In genomic region chr13:23087884-23088283, GRCh38 we compare ENCODE assay signal across 9 cellular contexts.
A peak's percentile ranks its signal among the peaks of the same experiment; 100 is the strongest.
DNase-seq lines count a peak whose midpoint lies in the region; ATAC-seq, FAIRE-seq and TF ChIP-seq lines count a peak whose summit lies in the region.
"Had no signal": no experiment of that assay in that cellular context is flagged by ENCODE, and none has a peak within 500 bp of the region (broad histone marks: within the 10 kb centered on the region; RNA-seq: fewer than 3 reads in every experiment).

No MANE protein-coding gene starts in this region.

- in situ Hi-C loops in GM23248 (cut with MboI) = no loop called here

- no peak for DNase-seq in D721Med (ENCODE audit: insufficient read length, low spot score)
- peak; percentile 39 for DNase-seq in GM23248
- peak; percentile 16 for DNase-seq in OCI-LY7 (ENCODE audit: low spot score)
- DNase-seq in fibroblast of mammary gland (ENCODE audit: low read depth) = peak; percentile 41
- DNase-seq in amniotic stem cell (lab: John Stamatoyannopoulos, UW) = no peak
- no peak for DNase-seq in NCI-H345 (lab: John Stamatoyannopoulos, UW)
- no peak for DNase-seq in NCI-H2171 treated with DMSO at 0.1 percent for 48 hours (lab: John Stamatoyannopoulos, UW)

- H3K9me2 ChIP-seq in GM23248 (ENCODE audit: insufficient read depth) = no peaks in the 10 kb centered on the region
- H3K9me2 ChIP-seq in OCI-LY7 (ENCODE audit: insufficient read depth, low read length) = no peaks in the 10 kb centered on the region

- CTCF ChIA-PET in OCI-LY7 (lab: Charles Lee; ENCODE audit: unreplicated experiment) = no interaction called here

- peak; percentile 50 for TF ChIP-seq CTCF in D721Med (IDR thresholded peaks at IDR 0.05; ENCODE audit: insufficient read depth, missing control alignments)
- peak; percentile 76 for TF ChIP-seq CTCF in OCI-LY7 (conservative IDR thresholded peaks at IDR 0.05; ENCODE audit: low read length)
- peak; percentile 69 for TF ChIP-seq CTCF in fibroblast of mammary gland (conservative IDR thresholded peaks at IDR 0.05; ENCODE audit: control insufficient read depth, insufficient read depth, low read depth, low read length)

- WGBS in GM23248 (ENCODE audit: low coverage in 1 of 2, low lambda C conversion rate in 2 of 2, missing lambda C conversion rate in 2 of 2), 2 experiments = 0 to 5% methylated on average over 1 of the region's 1 CpG

- H2AFZ ChIP-seq in GM23248 (no peak overlapping the region), OCI-LY7 (ENCODE audit: low read length) (no peak overlapping the region)

- no peaks in the 10 kb centered on the region for H3K79me2 ChIP-seq in GM23248 (ENCODE audit: insufficient read depth)
- no peaks in the 10 kb centered on the region for H3K79me2 ChIP-seq in OCI-LY7 (ENCODE audit: insufficient read depth, low read depth, low read length)

- intact Hi-C loops in OCI-LY7 (cut with micrococcal nuclease; ENCODE audit: unreplicated experiment) = no loop called here

- POLR2A ChIA-PET in OCI-LY7 (lab: Charles Lee) = no interaction called here

- H3K4me2 ChIP-seq in GM23248 (ENCODE audit: unreplicated experiment) = no peak overlapping the region
- H3K4me2 ChIP-seq in OCI-LY7 (ENCODE audit: low read length) = no peak overlapping the region

- no peaks in the 10 kb centered on the region for H3K27me3 ChIP-seq in GM23248 (replicated peaks; ENCODE audit: insufficient read depth)

- H3K27ac ChIP-seq in GM23248 (no peak overlapping the region), OCI-LY7 (ENCODE audit: low read depth, low read length, poor library complexity, severe bottlenecking) (no peak overlapping the region)
- H3K27ac ChIP-seq: SK-N-MC had no signal

- no peaks in the 10 kb centered on the region for H3F3A ChIP-seq in GM23248 (ENCODE audit: insufficient read depth)

- no peak overlapping the region for H3K4me3 ChIP-seq in GM23248
- no peak overlapping the region for H3K4me3 ChIP-seq in OCI-LY7 (ENCODE audit: low read depth, low read length, poor library complexity, severe bottlenecking)
- no peak overlapping the region for H3K4me3 ChIP-seq in fibroblast of mammary gland (ENCODE audit: control insufficient read depth, low read depth, low read length)
- H3K4me3 ChIP-seq: SK-N-MC had no signal

- FAIRE-seq in D721Med (lab: Jason Lieb, UNC) = no peak

- no TSS peak for BruUV-seq in OCI-LY7 (replicated peaks; lab: Mats Ljungman, UMichigan)

- H4K20me1 ChIP-seq in GM23248 (ENCODE audit: insufficient read depth) (no peaks in the 10 kb centered on the region), OCI-LY7 (ENCODE audit: insufficient read depth, low read length) (no peaks in the 10 kb centered on the region)

- no peaks in the 10 kb centered on the region for H3K4me1 ChIP-seq in GM23248 (ENCODE audit: insufficient read depth)
- no peaks in the 10 kb centered on the region for H3K4me1 ChIP-seq in OCI-LY7 (ENCODE audit: insufficient read depth, low read length, poor library complexity, severe bottlenecking)

- H3K36me3 ChIP-seq in GM23248 (ENCODE audit: low read depth) (no peaks in the 10 kb centered on the region), OCI-LY7 (ENCODE audit: insufficient read depth, low read length) (no peaks in the 10 kb centered on the region)

- no peak for ATAC-seq in HG02870 (IDR thresholded peaks at IDR 0.05; ENCODE audit: unreplicated experiment)

- H3K9ac ChIP-seq in GM23248 = no peak overlapping the region

- H3K9me3 ChIP-seq in GM23248 (ENCODE audit: low read depth) = no peaks in the 10 kb centered on the region
- no peaks in the 10 kb centered on the region for H3K9me3 ChIP-seq in OCI-LY7 (ENCODE audit: low read length)

Comparison
In these comparisons a context has a peak if more than half of its experiments do, and no peak if none do; other contexts are left out.
1. DNase-seq: peak in GM23248 (single experiment), OCI-LY7 (single experiment) and fibroblast of mammary gland (single experiment); none in D721Med (single experiment), amniotic stem cell (single experiment), NCI-H345 (single experiment) and NCI-H2171 treated with DMSO at 0.1 percent for 48 hours (single experiment).
2. Peak in every context shown above with its lines, with median percentiles within 50 percentile points of each other: CTCF ChIP-seq.